ENCODE assay signal across 15 cellular contexts in genomic region chr6:106450645-106451044, GRCh38.
"Had no signal": no experiment of that assay in that cellular context is flagged by ENCODE, and none has a peak within 500 bp of the region (broad histone marks: within the 10 kb centered on the region; RNA-seq: fewer than 3 reads in every experiment).

No MANE protein-coding gene starts in this region.

- H3K9me3 Mint-ChIP-seq: immature natural killer cell; memory B cell; natural killer cell treated with Interleukin-12 subunit alpha and Interleukin-12 subunit beta and Interleukin-15 and Interleukin-18, amount 100 ng/mL, for 72 hours; type B pancreatic cell had no signal

- H3K36me3 Mint-ChIP-seq: immature natural killer cell; memory B cell; natural killer cell treated with Interleukin-12 subunit alpha and Interleukin-12 subunit beta and Interleukin-15 and Interleukin-18, amount 100 ng/mL, for 72 hours; type B pancreatic cell had no signal

- DNase-seq: activated CD4-positive, alpha-beta T cell treated with anti-CD3 and anti-CD28 coated beads, Interleukin-2, amount 50 U/mL, for 1 hour; activated naive CD4-positive, alpha-beta T cell treated with anti-CD3 and anti-CD28 coated beads, Interleukin-2, amount 50 U/mL, for 16 hours; central memory CD4-positive, alpha-beta T cell; cortex of kidney; glutamatergic neuron; immature natural killer cell; left colon; sigmoid colon; stimulated activated CD4-positive, alpha-beta T cell treated with anti-CD3 and anti-CD28 coated beads, Interleukin-12 subunit alpha, Interleukin-12 subunit beta, amount 100 ng/mL, for 4 hours; stimulated activated naive CD4-positive, alpha-beta T cell; T-helper 9 cell had no signal

- H3K27ac ChIP-seq: sigmoid colon, suprapubic skin had no signal

- H3K27me3 ChIP-seq: sigmoid colon, suprapubic skin had no signal

- H3K27ac Mint-ChIP-seq: immature natural killer cell; memory B cell; natural killer cell treated with Interleukin-12 subunit alpha and Interleukin-12 subunit beta and Interleukin-15 and Interleukin-18, amount 100 ng/mL, for 72 hours; type B pancreatic cell had no signal

- H3K4me3 Mint-ChIP-seq: immature natural killer cell; memory B cell; natural killer cell treated with Interleukin-12 subunit alpha and Interleukin-12 subunit beta and Interleukin-15 and Interleukin-18, amount 100 ng/mL, for 72 hours; type B pancreatic cell had no signal

- H3K36me3 ChIP-seq: sigmoid colon, suprapubic skin had no signal

- H3K4me3 ChIP-seq: sigmoid colon, suprapubic skin had no signal

- H3K27me3 Mint-ChIP-seq: memory B cell; natural killer cell treated with Interleukin-12 subunit alpha and Interleukin-12 subunit beta and Interleukin-15 and Interleukin-18, amount 100 ng/mL, for 72 hours; type B pancreatic cell had no signal

- H3K9me3 ChIP-seq: sigmoid colon, suprapubic skin had no signal

- ATAC-seq: left colon; natural killer cell treated with Interleukin-12 subunit alpha and Interleukin-12 subunit beta and Interleukin-15 and Interleukin-18, amount 100 ng/mL, for 72 hours had no signal
